In genomic region chr15:53213336-53213735, GRCh38 we compare ENCODE assay signal across 8 cellular contexts.
"Had no signal": no experiment of that assay in that cellular context is flagged by ENCODE, and none has a peak within 500 bp of the region (broad histone marks: within the 10 kb centered on the region; RNA-seq: fewer than 3 reads in every experiment).

No MANE protein-coding gene starts in this region.

- FAIRE-seq: G401.6, GM12878, GM12891, GM12892, GM18507, GM19239 had no signal

- DNase-seq: GDM1, GF-D8 had no signal

- H3K4me3 ChIP-seq: GM12878 had no signal

- ATAC-seq: GM12878 had no signal
